ENCODE assay signal across 13 cellular contexts in the genomic region with DNA sequence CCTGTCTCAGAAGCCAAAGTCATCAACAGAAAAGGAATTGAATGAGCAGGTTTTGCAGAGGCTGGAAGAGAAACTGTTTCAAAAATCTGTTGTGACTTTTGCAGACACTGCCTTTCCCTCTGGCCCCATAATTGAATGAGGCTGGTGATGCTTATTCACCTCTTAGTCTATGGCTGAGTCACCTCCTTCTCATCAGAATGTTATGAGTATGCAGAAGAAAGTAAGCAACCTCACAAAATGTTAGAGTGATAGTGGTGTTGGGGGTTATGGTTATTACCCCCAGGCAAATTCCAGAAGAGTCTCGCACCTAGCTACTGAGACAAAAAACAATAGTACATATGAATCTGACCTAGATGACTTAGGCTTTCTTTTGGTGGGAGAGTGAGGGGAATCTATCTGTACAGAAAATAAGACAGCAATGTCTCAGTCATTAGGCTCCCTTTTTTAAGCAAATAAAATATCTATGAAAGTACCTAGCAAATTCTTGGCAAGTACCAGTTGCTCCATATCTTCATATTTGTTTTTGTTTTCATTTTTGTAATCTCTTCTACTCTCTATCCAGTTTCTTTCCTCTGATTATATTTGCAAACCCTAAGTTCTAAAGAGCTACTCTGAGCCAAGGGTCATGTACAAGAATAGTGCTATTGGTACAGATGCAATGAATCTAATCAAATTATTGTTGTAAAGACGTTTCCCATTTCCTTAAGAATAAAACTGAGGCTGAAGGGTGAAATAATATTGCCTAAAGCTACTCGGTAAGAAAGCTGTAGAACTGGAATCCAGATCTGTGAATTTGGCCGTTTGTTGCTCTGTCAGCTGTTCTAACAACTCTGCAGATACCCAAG.
DNase-seq lines count a peak whose midpoint lies in the region; ATAC-seq and TF ChIP-seq lines count a peak whose summit lies in the region.
"Had no signal": no experiment of that assay in that cellular context is flagged by ENCODE, and none has a peak within 500 bp of the region (broad histone marks: within the 10 kb centered on the region; RNA-seq: fewer than 3 reads in every experiment).

No MANE protein-coding gene starts in this region.

- H3K27ac ChIP-seq in SJSA1 (peak overlapping the region; percentile 90), smooth muscle cell (ENCODE audit: low read depth) (peak overlapping the region; percentile 99)
- H3K27ac ChIP-seq: 22Rv1 had no signal

- no peak overlapping the region for H3K4me3 ChIP-seq in SJSA1
- H3K4me3 ChIP-seq in smooth muscle cell = no peak overlapping the region

- H3K36me3 ChIP-seq in SJSA1 = no peaks in the 10 kb centered on the region
- H3K36me3 ChIP-seq in smooth muscle cell (ENCODE audit: low read depth) = no peaks in the 10 kb centered on the region

- no peak for TF ChIP-seq CTCF in smooth muscle cell (IDR thresholded peaks at IDR 0.05; ENCODE audit: borderline replicate concordance, insufficient read depth, poor library complexity, severe bottlenecking)

- ATAC-seq in activated CD4-positive, alpha-beta T cell treated with anti-CD3 and anti-CD28 coated beads for 36 hours = peak; percentile 49
- ATAC-seq: activated naive CD8-positive, alpha-beta T cell treated with anti-CD3 and anti-CD28 coated beads, Interleukin-2, amount 50 U/mL, for 24 hours; stimulated activated memory B cell treated with anti-CD40 and anti-IgM and Interleukin-4, amounts not matched to agents 10 μg/mL and 1 μg/mL and 100 μg/mL, for 72 hours had no signal

- peaks cover 9% of the 10 kb centered on the region for H3K27me3 Mint-ChIP-seq in activated CD4-positive, alpha-beta T cell treated with anti-CD3 and anti-CD28 coated beads for 36 hours
- no peaks in the 10 kb centered on the region for H3K27me3 Mint-ChIP-seq in activated naive CD4-positive, alpha-beta T cell treated with anti-CD3 and anti-CD28 coated beads, Interleukin-2, amount 10 ng/mL, durations not matched to agents 7 days and 5 days
- H3K27me3 Mint-ChIP-seq: activated naive CD8-positive, alpha-beta T cell treated with anti-CD3 and anti-CD28 coated beads, Interleukin-2, amount 50 U/mL, for 24 hours had no signal

- CTCF ChIA-PET in activated CD4-positive, alpha-beta T cell treated with anti-CD3 and anti-CD28 coated beads for 36 hours (lab: Charles Lee) = interaction anchor here (0.5 to 0.8 kb wide), 2 partner anchors 22 to 28 kb away, joined by 3 read pairs; no protein-coding TSS in a partner anchor
- CTCF ChIA-PET in activated naive CD4-positive, alpha-beta T cell treated with anti-CD3 and anti-CD28 coated beads, Interleukin-2, amount 10 ng/mL, durations not matched to agents 7 days and 5 days (lab: Charles Lee) = no interaction called here

- H3K27me3 ChIP-seq in SJSA1 (replicated peaks) = no peaks in the 10 kb centered on the region
- H3K27me3 ChIP-seq in smooth muscle cell (ENCODE audit: low read depth) = no peaks in the 10 kb centered on the region

- H3K9me3 Mint-ChIP-seq in activated CD4-positive, alpha-beta T cell treated with anti-CD3 and anti-CD28 coated beads for 36 hours (ENCODE audit: low read depth) = peaks cover 8% of the 10 kb centered on the region
- H3K9me3 Mint-ChIP-seq in activated naive CD4-positive, alpha-beta T cell treated with anti-CD3 and anti-CD28 coated beads, Interleukin-2, amount 10 ng/mL, durations not matched to agents 7 days and 5 days = peaks cover 5% of the 10 kb centered on the region

- peak overlapping the region; percentile 80 for H3K4me2 ChIP-seq in smooth muscle cell

- no peak for DNase-seq in activated CD4-positive, alpha-beta T cell treated with anti-CD3 and anti-CD28 coated beads for 36 hours
- no peak for DNase-seq in activated CD4-positive, alpha-beta T cell treated with anti-CD3 and anti-CD28 coated beads, Interleukin-2, amount 50 U/mL, for 4 hours
- DNase-seq in SJSA1 (ENCODE audit: low read depth in 1 of 2, low spot score in 2 of 2) (peak; percentile 63 to 89), fibroblast of gingiva (ENCODE audit: low read depth) (peak; percentile 70), smooth muscle cell (lab: John Stamatoyannopoulos, UW; ENCODE audit: unreplicated experiment) (no peak), NOMO-1 treated with DMSO at 0.1 percent for 48 hours (lab: John Stamatoyannopoulos, UW; ENCODE audit: unreplicated experiment) (no peak), NCI-H524 treated with DMSO at 0.1 percent for 48 hours (lab: John Stamatoyannopoulos, UW) (no peak)
- no peak for DNase-seq in activated naive CD4-positive, alpha-beta T cell treated with anti-CD3 and anti-CD28 coated beads, Interleukin-2, amount 10 ng/mL, durations not matched to agents 7 days and 5 days
- DNase-seq: activated naive CD8-positive, alpha-beta T cell treated with anti-CD3 and anti-CD28 coated beads, Interleukin-2, amount 50 U/mL, for 24 hours; NCI-H2171 treated with DMSO at 0.1 percent for 48 hours; stimulated activated CD4-positive, alpha-beta T cell treated with anti-CD3 and anti-CD28 coated beads, Interleukin-15, amount 100 ng/mL, for 24 hours had no signal

- H3K79me2 ChIP-seq in smooth muscle cell (ENCODE audit: low read depth) = no peaks in the 10 kb centered on the region

- no peak overlapping the region for H3K4me3 Mint-ChIP-seq in activated CD4-positive, alpha-beta T cell treated with anti-CD3 and anti-CD28 coated beads for 36 hours
- no peak overlapping the region for H3K4me3 Mint-ChIP-seq in activated naive CD4-positive, alpha-beta T cell treated with anti-CD3 and anti-CD28 coated beads, Interleukin-2, amount 10 ng/mL, durations not matched to agents 7 days and 5 days
- H3K4me3 Mint-ChIP-seq: activated naive CD8-positive, alpha-beta T cell treated with anti-CD3 and anti-CD28 coated beads, Interleukin-2, amount 50 U/mL, for 24 hours; stimulated activated memory B cell treated with anti-CD40 and anti-IgM and Interleukin-4, amounts not matched to agents 10 μg/mL and 1 μg/mL and 100 μg/mL, for 72 hours had no signal

- H3F3A ChIP-seq in smooth muscle cell (ENCODE audit: low read depth) = peaks cover 12% of the 10 kb centered on the region

- peak overlapping the region; percentile 3 for H2AFZ ChIP-seq in smooth muscle cell (ENCODE audit: low read depth)

- H3K4me1 Mint-ChIP-seq in activated CD4-positive, alpha-beta T cell treated with anti-CD3 and anti-CD28 coated beads for 36 hours = no peaks in the 10 kb centered on the region
- no peaks in the 10 kb centered on the region for H3K4me1 Mint-ChIP-seq in activated naive CD4-positive, alpha-beta T cell treated with anti-CD3 and anti-CD28 coated beads, Interleukin-2, amount 10 ng/mL, durations not matched to agents 7 days and 5 days
- H3K4me1 Mint-ChIP-seq: activated naive CD8-positive, alpha-beta T cell treated with anti-CD3 and anti-CD28 coated beads, Interleukin-2, amount 50 U/mL, for 24 hours; stimulated activated memory B cell treated with anti-CD40 and anti-IgM and Interleukin-4, amounts not matched to agents 10 μg/mL and 1 μg/mL and 100 μg/mL, for 72 hours had no signal

- H3K36me3 Mint-ChIP-seq in activated CD4-positive, alpha-beta T cell treated with anti-CD3 and anti-CD28 coated beads for 36 hours (ENCODE audit: low read depth) = no peaks in the 10 kb centered on the region
- H3K36me3 Mint-ChIP-seq in activated naive CD4-positive, alpha-beta T cell treated with anti-CD3 and anti-CD28 coated beads, Interleukin-2, amount 10 ng/mL, durations not matched to agents 7 days and 5 days = no peaks in the 10 kb centered on the region
- H3K36me3 Mint-ChIP-seq: stimulated activated memory B cell treated with anti-CD40 and anti-IgM and Interleukin-4, amounts not matched to agents 10 μg/mL and 1 μg/mL and 100 μg/mL, for 72 hours had no signal

- no peaks in the 10 kb centered on the region for H4K20me1 ChIP-seq in smooth muscle cell (ENCODE audit: low read depth)

- POLR2A ChIA-PET in activated CD4-positive, alpha-beta T cell treated with anti-CD3 and anti-CD28 coated beads for 36 hours (lab: Charles Lee) = no interaction called here

- no peak overlapping the region for H3K27ac Mint-ChIP-seq in activated CD4-positive, alpha-beta T cell treated with anti-CD3 and anti-CD28 coated beads for 36 hours
- no peak overlapping the region for H3K27ac Mint-ChIP-seq in activated naive CD4-positive, alpha-beta T cell treated with anti-CD3 and anti-CD28 coated beads, Interleukin-2, amount 10 ng/mL, durations not matched to agents 7 days and 5 days
- H3K27ac Mint-ChIP-seq: activated naive CD8-positive, alpha-beta T cell treated with anti-CD3 and anti-CD28 coated beads, Interleukin-2, amount 50 U/mL, for 24 hours; stimulated activated memory B cell treated with anti-CD40 and anti-IgM and Interleukin-4, amounts not matched to agents 10 μg/mL and 1 μg/mL and 100 μg/mL, for 72 hours had no signal

- intact Hi-C loops in activated CD4-positive, alpha-beta T cell treated with anti-CD3 and anti-CD28 coated beads for 36 hours (cut with DNase I, micrococcal nuclease) = no loop called here

- H3K9ac ChIP-seq in smooth muscle cell (ENCODE audit: low read depth) = peak overlapping the region; percentile 88

- H3K9me3 ChIP-seq in SJSA1 (replicated peaks) = no peaks in the 10 kb centered on the region
- no peaks in the 10 kb centered on the region for H3K9me3 ChIP-seq in smooth muscle cell (replicated peaks; ENCODE audit: low read depth)

- WGBS in smooth muscle cell (ENCODE audit: low lambda C conversion rate) = 41% methylated on average over 4 of the region's 4 CpGs

- H3K4me1 ChIP-seq in SJSA1 (replicated peaks) (peaks cover 37% of the 10 kb centered on the region), smooth muscle cell (ENCODE audit: low read depth) (peaks cover 11% of the 10 kb centered on the region)

Comparison
In these comparisons a context has a peak if more than half of its experiments do, and no peak if none do; other contexts are left out.
1. DNase-seq: peak in SJSA1 (2 of 2) and fibroblast of gingiva (single experiment); none in activated CD4-positive, alpha-beta T cell treated with anti-CD3 and anti-CD28 coated beads for 36 hours (single experiment), activated CD4-positive, alpha-beta T cell treated with anti-CD3 and anti-CD28 coated beads, Interleukin-2, amount 50 U/mL, for 4 hours (0 of 2), smooth muscle cell (single experiment), activated naive CD4-positive, alpha-beta T cell treated with anti-CD3 and anti-CD28 coated beads, Interleukin-2, amount 10 ng/mL, durations not matched to agents 7 days and 5 days (single experiment), NOMO-1 treated with DMSO at 0.1 percent for 48 hours (single experiment) and NCI-H524 treated with DMSO at 0.1 percent for 48 hours (single experiment).